8 cellular contexts compared by ENCODE assay signal in genomic region chr19:54159352-54160181, GRCh38. TPM values are rescaled to one million over a fixed set of nuclear protein-coding genes. Genes with fewer than 3 reads are reported as not detected.
DNase-seq lines count a peak whose midpoint lies in the region; ATAC-seq and TF ChIP-seq lines count a peak whose summit lies in the region.

Gene LENG1 (minus strand): TSS chr19:54159721. CDS start chr19:54159695, 26 bp downstream.

- TF ChIP-seq POLR2A in spleen (IDR thresholded peaks at IDR 0.05) = peak in 1 of 3 donors; percentile 37

- TF ChIP-seq CTCF in activated B cell treated with CpG ODN at 0.5 μM for 24 hours (IDR thresholded peaks at IDR 0.05) (no peak), spleen (IDR thresholded peaks at IDR 0.05 in 8 of 11, conservative IDR thresholded peaks at IDR 0.05 in 3 of 11) (peak in 9 of 11 experiments; percentile 22 to 55 (median 41))

- peaks cover 39% of the 10 kb centered on the region for H3K36me3 Mint-ChIP-seq in activated B cell treated with CpG ODN at 0.5 μM for 24 hours (ENCODE audit: low read depth)

- H3K9me3 Mint-ChIP-seq in activated B cell treated with CpG ODN at 0.5 μM for 24 hours = no peaks in the 10 kb centered on the region

- peaks cover 0 to 39% (median 37%) of the 10 kb centered on the region in 6 donors for H3K36me3 ChIP-seq in spleen

- no peaks in the 10 kb centered on the region for H3K9me3 ChIP-seq in spleen

- H3K27me3 Mint-ChIP-seq in activated B cell treated with CpG ODN at 0.5 μM for 24 hours = peaks cover 8% of the 10 kb centered on the region

- H3K4me1 Mint-ChIP-seq in activated B cell treated with CpG ODN at 0.5 μM for 24 hours = peaks cover 51% of the 10 kb centered on the region

- peak within 1 kb of the TSS; percentile 100 for H3K4me3 Mint-ChIP-seq in activated B cell treated with CpG ODN at 0.5 μM for 24 hours

- DNase-seq in AG08396 (ENCODE audit: low spot score) (peak; percentile 99), NCI-H2227 treated with DMSO at 0.1 percent for 48 hours (lab: John Stamatoyannopoulos, UW) (peak; percentile 100), activated B cell treated with CpG ODN at 0.5 μM for 24 hours (peak; percentile 84), inferior parietal cortex (ENCODE audit: extremely low spot score) (peak; percentile 100), spleen (peak; percentile 97)
- peak; percentile 100 for DNase-seq in central memory CD4-positive, alpha-beta T cell

- peak within 1 kb of the TSS; percentile 95 to 100 (median 98) for H3K27ac ChIP-seq in spleen

- H3K4me1 ChIP-seq in spleen = peaks cover 24 to 93% (median 76%) of the 10 kb centered on the region in 6 donors

- 0 to 1% (median 0%) methylated on average over 52 to 72 of the region's 72 CpGs for WGBS in spleen, 5 donors

- H3K4me3 ChIP-seq in spleen = peak within 1 kb of the TSS; percentile 58 to 91 (median 72)

- ATAC-seq in GM18909 (IDR thresholded peaks at IDR 0.05; ENCODE audit: poor library complexity, unreplicated experiment) = peak; percentile 93
- ATAC-seq in HG03175 (IDR thresholded peaks at IDR 0.05; ENCODE audit: unreplicated experiment) = peak; percentile 87
- ATAC-seq in activated B cell treated with CpG ODN at 0.5 μM for 24 hours (ENCODE audit: low read depth) = peak; percentile 85

- peaks cover 0 to 12% (median 3%) of the 10 kb centered on the region in 7 donors for H3K27me3 ChIP-seq in spleen (replicated peaks in 1 of 7)

- POLR2A ChIA-PET in activated B cell treated with CpG ODN at 0.5 μM for 24 hours (lab: Charles Lee) = interaction anchor here (0.6 to 4.7 kb wide), 16 partner anchors 16 to 1005 kb away, joined by 3 to 69 read pairs (median 5); partner anchors contain the start of genes CNOT3, LENG8, MBOAT7 and NDUFA3

- intact Hi-C loops in activated B cell treated with CpG ODN at 0.5 μM for 24 hours (cut with micrococcal nuclease) = loop anchor here (1.0 to 10.0 kb wide), 6 partner anchors 22 to 290 kb away; partner anchors contain the start of genes CNOT3, LENG8, NDUFA3 and PRPF31
- intact Hi-C loops in spleen (cut with DNase I; ENCODE audit: low total_unique reads) = no loop called here

- peak within 1 kb of the TSS; percentile 99 for H3K27ac Mint-ChIP-seq in activated B cell treated with CpG ODN at 0.5 μM for 24 hours

- CTCF ChIA-PET in activated B cell treated with CpG ODN at 0.5 μM for 24 hours (lab: Charles Lee) = interaction anchor here (0.8 to 1.5 kb wide), 7 partner anchors 9 to 231 kb away, joined by 3 to 4 read pairs (median 3); no protein-coding TSS in a partner anchor

RNA-seq across cellular contexts. Expression of gene LENG1, which starts in this region (rescaled TPM):
- total RNA-seq in activated B cell treated with CpG ODN at 0.5 μM for 24 hours = 8.3 and 8.4 TPM in 2 replicates
- 10 to 100 TPM in 2 of 7 donors, 1 to 10 TPM in 5; 7.5 to 12.1 (median 9.0) TPM for total RNA-seq in spleen
- 10 to 100 TPM in 1 of 3 donors, 1 to 10 TPM in 2; 7.4 to 14.6 (median 9.1) TPM for polyA plus RNA-seq in spleen

Comparison
In these comparisons a context has a peak if more than half of its experiments do, and no peak if none do; other contexts are left out.
1. Peak in every context shown above with its lines: DNase-seq, ATAC-seq, H3K4me3 ChIP-seq and H3K27ac ChIP-seq.